In genomic region chr5:97149689-97150088, GRCh38 we compare ENCODE assay signal across 23 cellular contexts. TPM values are rescaled to one million over a fixed set of nuclear protein-coding genes. Genes with fewer than 3 reads are reported as not detected.
"Had no signal": no experiment of that assay in that cellular context is flagged by ENCODE, and none has a peak within 500 bp of the region (broad histone marks: within the 10 kb centered on the region; RNA-seq: fewer than 3 reads in every experiment).

No MANE protein-coding gene starts in this region.

- H3K27ac ChIP-seq: epithelial cell of prostate, esophagus muscularis mucosa, gastrocnemius medialis, heart right ventricle, neutrophil, right atrium auricular region, stomach had no signal

- ATAC-seq: effector memory CD8-positive, alpha-beta T cell; gastrocnemius medialis; heart right ventricle; naive thymus-derived CD4-positive, alpha-beta T cell had no signal

- H3K9me3 ChIP-seq: esophagus muscularis mucosa, gastrocnemius medialis, heart right ventricle, neutrophil, right atrium auricular region, stomach had no signal

- DNase-seq: effector memory CD8-positive, alpha-beta T cell; gastrocnemius medialis; heart right ventricle; hypothalamus; kidney glomerular epithelial cell; mesendoderm; naive thymus-derived CD4-positive, alpha-beta T cell; nephron progenitor cell; small intestine; stimulated activated CD4-positive, alpha-beta T cell treated with anti-CD3 and anti-CD28 coated beads, Interleukin-12 subunit alpha, Interleukin-12 subunit beta, amount 100 ng/mL, for 4 hours; stimulated activated naive CD4-positive, alpha-beta T cell; stomach; substantia nigra; trophoblast cell had no signal

- H3K4me3 ChIP-seq: esophagus muscularis mucosa, gastrocnemius medialis, heart right ventricle, right atrium auricular region, stomach had no signal

- H3K36me3 ChIP-seq: esophagus muscularis mucosa, gastrocnemius medialis, heart right ventricle, neutrophil, right atrium auricular region, stomach had no signal

- H3K4me1 ChIP-seq: esophagus muscularis mucosa, gastrocnemius medialis, heart right ventricle, right atrium auricular region, stomach had no signal

- H3K27me3 ChIP-seq: esophagus muscularis mucosa, gastrocnemius medialis, heart right ventricle, neutrophil, right atrium auricular region, stomach had no signal

RNA-seq across cellular contexts. Expression of gene LIX1, which starts 7.3 kb away (rescaled TPM):
- total RNA-seq: gastrocnemius medialis; heart right ventricle; liver; lung microvascular endothelial cell; mononuclear cell; naive thymus-derived CD4-positive, alpha-beta T cell; osteoblast; posterior vena cava; right atrium auricular region had no signal
- polyA plus RNA-seq: liver; naive thymus-derived CD4-positive, alpha-beta T cell had no signal
